ENCODE assay signal across 1 cellular context in genomic region chr10:3213758-3214545, GRCh38.
TF ChIP-seq lines count a peak whose summit lies in the region.

No MANE protein-coding gene starts in this region.

TF ChIP-seq in GM23338, 12 proteins besides CTCF, POLR2A, EP300 and RAD21:
- TF ChIP-seq ZNF331 (CRISPR knock-in tag; IDR thresholded peaks at IDR 0.05; ENCODE audit: low read depth) (no peak), ZNF462 (CRISPR knock-in tag; IDR thresholded peaks at IDR 0.05) (no peak)
